ENCODE assay signal across 1 cellular context in the genomic region with DNA sequence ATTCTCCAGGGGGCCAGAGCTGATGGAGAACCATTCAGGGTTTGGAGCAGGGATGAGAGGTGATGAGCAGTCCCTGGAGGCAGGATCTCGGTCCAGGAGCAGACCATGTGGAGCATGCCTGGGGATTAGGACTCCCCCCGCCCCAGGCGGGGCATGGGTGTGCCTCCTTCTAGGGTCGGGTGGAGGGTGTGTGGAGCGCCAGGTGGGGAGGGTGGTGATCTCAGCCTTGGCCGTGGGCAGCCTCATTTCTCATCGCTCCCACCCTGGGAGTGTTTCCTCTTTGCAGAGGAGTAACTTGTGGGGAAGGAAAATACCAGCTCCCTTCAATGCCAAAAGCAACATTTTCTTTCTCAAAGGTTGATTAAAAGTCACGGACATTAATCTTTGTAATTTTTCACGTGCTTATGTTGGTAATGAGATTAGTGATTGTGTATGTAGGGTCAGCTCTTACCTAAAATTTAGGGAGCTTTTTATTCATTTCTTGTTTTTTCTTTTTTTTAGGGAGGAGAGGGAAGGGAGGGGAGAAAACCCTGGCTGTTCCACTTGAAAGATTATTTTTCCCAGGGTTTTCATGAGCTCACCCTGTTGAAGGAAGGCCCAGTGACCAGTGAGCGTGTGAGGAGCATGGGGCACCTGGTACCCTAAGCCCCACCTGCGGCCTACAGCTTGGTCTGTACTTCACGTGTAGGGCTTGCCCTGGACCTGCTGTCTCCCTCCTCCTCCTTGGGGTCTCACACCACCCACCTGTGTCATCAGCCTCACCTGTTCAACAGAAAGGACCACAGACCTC.
TF ChIP-seq lines count a peak whose summit lies in the region.

No MANE protein-coding gene starts in this region.

TF ChIP-seq in IMR-90, 13 proteins besides CTCF, POLR2A, EP300 and RAD21 (continued from another document):
- TF ChIP-seq, protein P1, sequence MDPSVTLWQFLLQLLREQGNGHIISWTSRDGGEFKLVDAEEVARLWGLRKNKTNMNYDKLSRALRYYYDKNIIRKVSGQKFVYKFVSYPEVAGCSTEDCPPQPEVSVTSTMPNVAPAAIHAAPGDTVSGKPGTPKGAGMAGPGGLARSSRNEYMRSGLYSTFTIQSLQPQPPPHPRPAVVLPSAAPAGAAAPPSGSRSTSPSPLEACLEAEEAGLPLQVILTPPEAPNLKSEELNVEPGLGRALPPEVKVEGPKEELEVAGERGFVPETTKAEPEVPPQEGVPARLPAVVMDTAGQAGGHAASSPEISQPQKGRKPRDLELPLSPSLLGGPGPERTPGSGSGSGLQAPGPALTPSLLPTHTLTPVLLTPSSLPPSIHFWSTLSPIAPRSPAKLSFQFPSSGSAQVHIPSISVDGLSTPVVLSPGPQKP (IDR thresholded peaks at IDR 0.05; ENCODE audit: borderline replicate concordance, low read depth, low read length), result no peak
- TF ChIP-seq NFE2L2 (IDR thresholded peaks at IDR 0.05; ENCODE audit: low read depth, low read length) (no peak), CEBPB (IDR thresholded peaks at IDR 0.05; ENCODE audit: low read depth, low read length) (no peak), RFX5 (IDR thresholded peaks at IDR 0.05; ENCODE audit: low read depth, low read length) (no peak), MAZ (IDR thresholded peaks at IDR 0.05; ENCODE audit: borderline replicate concordance, low read depth, low read length) (no peak)
- TF ChIP-seq, protein P2, sequence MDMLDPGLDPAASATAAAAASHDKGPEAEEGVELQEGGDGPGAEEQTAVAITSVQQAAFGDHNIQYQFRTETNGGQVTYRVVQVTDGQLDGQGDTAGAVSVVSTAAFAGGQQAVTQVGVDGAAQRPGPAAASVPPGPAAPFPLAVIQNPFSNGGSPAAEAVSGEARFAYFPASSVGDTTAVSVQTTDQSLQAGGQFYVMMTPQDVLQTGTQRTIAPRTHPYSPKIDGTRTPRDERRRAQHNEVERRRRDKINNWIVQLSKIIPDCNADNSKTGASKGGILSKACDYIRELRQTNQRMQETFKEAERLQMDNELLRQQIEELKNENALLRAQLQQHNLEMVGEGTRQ (IDR thresholded peaks at IDR 0.05; ENCODE audit: low read depth, low read length), result no peak
